Comparison of ENCODE assay signal across 1 cellular context in the genomic region with DNA sequence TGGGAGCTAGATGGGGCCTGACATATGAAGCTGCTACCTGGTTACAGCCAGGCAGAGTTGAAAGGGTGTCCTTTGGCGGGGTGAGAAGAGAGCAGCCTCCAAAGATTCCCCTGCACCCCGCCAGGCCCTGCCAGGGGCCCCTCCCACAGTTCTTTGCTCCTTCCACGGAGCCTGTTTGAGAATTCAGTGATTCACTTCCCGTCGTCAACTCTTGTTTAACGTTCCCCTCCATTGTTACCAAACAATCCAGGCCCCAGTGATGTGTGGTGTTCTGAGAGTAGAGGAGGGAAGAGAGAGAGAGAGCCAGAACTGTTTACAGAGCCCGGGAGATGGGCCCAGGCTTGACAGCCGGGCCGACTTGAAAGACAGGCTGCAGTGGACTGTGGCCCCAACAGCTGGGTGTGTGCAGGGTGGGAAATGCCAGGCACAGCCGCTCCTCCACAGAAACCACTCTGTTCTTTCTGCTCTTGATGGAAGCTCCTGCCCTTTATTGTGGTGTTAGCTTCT.
TF ChIP-seq lines count a peak whose summit lies in the region.

No MANE protein-coding gene starts in this region.

TF ChIP-seq in HepG2, 621 proteins besides CTCF, POLR2A, EP300 and RAD21 (continued from another document and continues in another):
- TF ChIP-seq, protein P1, sequence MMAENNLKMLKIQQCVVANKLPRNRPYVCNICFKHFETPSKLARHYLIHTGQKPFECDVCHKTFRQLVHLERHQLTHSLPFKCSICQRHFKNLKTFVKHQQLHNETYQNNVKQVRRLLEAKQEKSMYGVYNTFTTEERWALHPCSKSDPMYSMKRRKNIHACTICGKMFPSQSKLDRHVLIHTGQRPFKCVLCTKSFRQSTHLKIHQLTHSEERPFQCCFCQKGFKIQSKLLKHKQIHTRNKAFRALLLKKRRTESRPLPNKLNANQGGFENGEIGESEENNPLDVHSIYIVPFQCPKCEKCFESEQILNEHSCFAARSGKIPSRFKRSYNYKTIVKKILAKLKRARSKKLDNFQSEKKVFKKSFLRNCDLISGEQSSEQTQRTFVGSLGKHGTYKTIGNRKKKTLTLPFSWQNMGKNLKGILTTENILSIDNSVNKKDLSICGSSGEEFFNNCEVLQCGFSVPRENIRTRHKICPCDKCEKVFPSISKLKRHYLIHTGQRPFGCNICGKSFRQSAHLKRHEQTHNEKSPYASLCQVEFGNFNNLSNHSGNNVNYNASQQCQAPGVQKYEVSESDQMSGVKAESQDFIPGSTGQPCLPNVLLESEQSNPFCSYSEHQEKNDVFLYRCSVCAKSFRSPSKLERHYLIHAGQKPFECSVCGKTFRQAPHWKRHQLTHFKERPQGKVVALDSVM (CRISPR knock-in tag; IDR thresholded peaks at IDR 0.05) = no peak
- TF ChIP-seq ZKSCAN5 (CRISPR knock-in tag; IDR thresholded peaks at IDR 0.05) (peak; percentile 99), MAZ (IDR thresholded peaks at IDR 0.05; ENCODE audit: borderline replicate concordance, low read depth, low read length) (peak; percentile 44; the same call in 1 of the 2 replicates), MAZ (CRISPR knock-in tag; IDR thresholded peaks at IDR 0.05; ENCODE audit: low read depth) (0 out of 2 replicates have a peak, but pooled peaks have one; percentile 52), NR2F1 (CRISPR knock-in tag; IDR thresholded peaks at IDR 0.05) (no peak), ZNF562 (CRISPR knock-in tag; IDR thresholded peaks at IDR 0.05; ENCODE audit: borderline replicate concordance) (no peak), YEATS2 (CRISPR knock-in tag; IDR thresholded peaks at IDR 0.05; ENCODE audit: borderline replicate concordance) (peak; percentile 47; the same call in 1 of the 2 replicates), ZNF816 (CRISPR knock-in tag; IDR thresholded peaks at IDR 0.05; ENCODE audit: borderline replicate concordance) (peak; percentile 59; the same call in 1 of the 2 replicates), SUZ12 (IDR thresholded peaks at IDR 0.05; ENCODE audit: low read depth, low read length) (no peak), ELF3 (CRISPR knock-in tag; IDR thresholded peaks at IDR 0.05) (peak; percentile 69), ZBTB38 (CRISPR knock-in tag; IDR thresholded peaks at IDR 0.05) (peak; percentile 65; the same call in 1 of the 2 replicates), ZNF234 (CRISPR knock-in tag; conservative IDR thresholded peaks at IDR 0.05) (no peak), MTA1 (CRISPR knock-in tag; IDR thresholded peaks at IDR 0.05; ENCODE audit: borderline replicate concordance) (peak; percentile 84; the same call in 1 of the 2 replicates), KLF16 (CRISPR knock-in tag; IDR thresholded peaks at IDR 0.05) (peak in 1 of 2 experiments; percentile 61; a peak in 1 of 4 replicates), ZNF746 (CRISPR knock-in tag; IDR thresholded peaks at IDR 0.05) (peak; percentile 90), HMG20A (CRISPR knock-in tag; IDR thresholded peaks at IDR 0.05; ENCODE audit: borderline replicate concordance) (peak; percentile 90), ZSCAN20 (CRISPR knock-in tag; IDR thresholded peaks at IDR 0.05; ENCODE audit: borderline replicate concordance) (0 out of 2 replicates have a peak, but pooled peaks have one; percentile 50), YY1 (IDR thresholded peaks at IDR 0.05; ENCODE audit: insufficient read depth, insufficient replicate concordance, low read depth, low read length) (peak; percentile 54), MLLT10 (CRISPR knock-in tag; IDR thresholded peaks at IDR 0.05) (no peak), ZFP36L1 (CRISPR knock-in tag; IDR thresholded peaks at IDR 0.05) (0 out of 2 replicates have a peak, but pooled peaks have one; percentile 34), KLF6 (CRISPR knock-in tag; IDR thresholded peaks at IDR 0.05) (no peak), MIER2 (CRISPR knock-in tag; IDR thresholded peaks at IDR 0.05) (peak; percentile 33; the same call in 1 of the 2 replicates), PHF21A (CRISPR knock-in tag; IDR thresholded peaks at IDR 0.05) (peak; percentile 98), TP53 (CRISPR knock-in tag; conservative IDR thresholded peaks at IDR 0.05) (peak; percentile 47; the same call in 1 of the 2 replicates), ZNF260 (CRISPR knock-in tag; IDR thresholded peaks at IDR 0.05; ENCODE audit: borderline replicate concordance, low read depth) (no peak), SMAD9 (CRISPR knock-in tag; IDR thresholded peaks at IDR 0.05) (no peak), ZMYM4 (CRISPR knock-in tag; IDR thresholded peaks at IDR 0.05) (peak; percentile 65; the same call in 1 of the 2 replicates), MXI1 (IDR thresholded peaks at IDR 0.05; ENCODE audit: borderline replicate concordance, low read depth, low read length) (peak; percentile 59; the same call in 1 of the 3 replicates), ZNF431 (CRISPR knock-in tag; IDR thresholded peaks at IDR 0.05; ENCODE audit: borderline replicate concordance, low read depth) (peak; percentile 65; the same call in 1 of the 2 replicates), HOXA5 (CRISPR knock-in tag; IDR thresholded peaks at IDR 0.05) (0 out of 2 replicates have a peak, but pooled peaks have one; percentile 50), SMC3 (IDR thresholded peaks at IDR 0.05; ENCODE audit: low read length) (no peak), CENPX (CRISPR knock-in tag; IDR thresholded peaks at IDR 0.05) (no peak), ZNF564 (CRISPR knock-in tag; IDR thresholded peaks at IDR 0.05) (no peak), CREM (IDR thresholded peaks at IDR 0.05) (peak; percentile 89), CREM (CRISPR knock-in tag; IDR thresholded peaks at IDR 0.05) (no peak)
- TF ChIP-seq, protein P2, sequence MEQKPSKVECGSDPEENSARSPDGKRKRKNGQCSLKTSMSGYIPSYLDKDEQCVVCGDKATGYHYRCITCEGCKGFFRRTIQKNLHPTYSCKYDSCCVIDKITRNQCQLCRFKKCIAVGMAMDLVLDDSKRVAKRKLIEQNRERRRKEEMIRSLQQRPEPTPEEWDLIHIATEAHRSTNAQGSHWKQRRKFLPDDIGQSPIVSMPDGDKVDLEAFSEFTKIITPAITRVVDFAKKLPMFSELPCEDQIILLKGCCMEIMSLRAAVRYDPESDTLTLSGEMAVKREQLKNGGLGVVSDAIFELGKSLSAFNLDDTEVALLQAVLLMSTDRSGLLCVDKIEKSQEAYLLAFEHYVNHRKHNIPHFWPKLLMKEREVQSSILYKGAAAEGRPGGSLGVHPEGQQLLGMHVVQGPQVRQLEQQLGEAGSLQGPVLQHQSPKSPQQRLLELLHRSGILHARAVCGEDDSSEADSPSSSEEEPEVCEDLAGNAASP (CRISPR knock-in tag; IDR thresholded peaks at IDR 0.05; ENCODE audit: borderline replicate concordance) = peak; percentile 61; the same call in 1 of the 2 replicates
- TF ChIP-seq, protein P3, sequence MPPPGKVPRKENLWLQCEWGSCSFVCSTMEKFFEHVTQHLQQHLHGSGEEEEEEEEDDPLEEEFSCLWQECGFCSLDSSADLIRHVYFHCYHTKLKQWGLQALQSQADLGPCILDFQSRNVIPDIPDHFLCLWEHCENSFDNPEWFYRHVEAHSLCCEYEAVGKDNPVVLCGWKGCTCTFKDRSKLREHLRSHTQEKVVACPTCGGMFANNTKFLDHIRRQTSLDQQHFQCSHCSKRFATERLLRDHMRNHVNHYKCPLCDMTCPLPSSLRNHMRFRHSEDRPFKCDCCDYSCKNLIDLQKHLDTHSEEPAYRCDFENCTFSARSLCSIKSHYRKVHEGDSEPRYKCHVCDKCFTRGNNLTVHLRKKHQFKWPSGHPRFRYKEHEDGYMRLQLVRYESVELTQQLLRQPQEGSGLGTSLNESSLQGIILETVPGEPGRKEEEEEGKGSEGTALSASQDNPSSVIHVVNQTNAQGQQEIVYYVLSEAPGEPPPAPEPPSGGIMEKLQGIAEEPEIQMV (CRISPR knock-in tag; IDR thresholded peaks at IDR 0.05; ENCODE audit: low read depth) = no peak
- TF ChIP-seq, protein P4, sequence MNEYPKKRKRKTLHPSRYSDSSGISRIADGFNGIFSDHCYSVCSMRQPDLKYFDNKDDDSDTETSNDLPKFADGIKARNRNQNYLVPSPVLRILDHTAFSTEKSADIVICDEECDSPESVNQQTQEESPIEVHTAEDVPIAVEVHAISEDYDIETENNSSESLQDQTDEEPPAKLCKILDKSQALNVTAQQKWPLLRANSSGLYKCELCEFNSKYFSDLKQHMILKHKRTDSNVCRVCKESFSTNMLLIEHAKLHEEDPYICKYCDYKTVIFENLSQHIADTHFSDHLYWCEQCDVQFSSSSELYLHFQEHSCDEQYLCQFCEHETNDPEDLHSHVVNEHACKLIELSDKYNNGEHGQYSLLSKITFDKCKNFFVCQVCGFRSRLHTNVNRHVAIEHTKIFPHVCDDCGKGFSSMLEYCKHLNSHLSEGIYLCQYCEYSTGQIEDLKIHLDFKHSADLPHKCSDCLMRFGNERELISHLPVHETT (CRISPR knock-in tag; conservative IDR thresholded peaks at IDR 0.05) = no peak
- TF ChIP-seq, protein P5, sequence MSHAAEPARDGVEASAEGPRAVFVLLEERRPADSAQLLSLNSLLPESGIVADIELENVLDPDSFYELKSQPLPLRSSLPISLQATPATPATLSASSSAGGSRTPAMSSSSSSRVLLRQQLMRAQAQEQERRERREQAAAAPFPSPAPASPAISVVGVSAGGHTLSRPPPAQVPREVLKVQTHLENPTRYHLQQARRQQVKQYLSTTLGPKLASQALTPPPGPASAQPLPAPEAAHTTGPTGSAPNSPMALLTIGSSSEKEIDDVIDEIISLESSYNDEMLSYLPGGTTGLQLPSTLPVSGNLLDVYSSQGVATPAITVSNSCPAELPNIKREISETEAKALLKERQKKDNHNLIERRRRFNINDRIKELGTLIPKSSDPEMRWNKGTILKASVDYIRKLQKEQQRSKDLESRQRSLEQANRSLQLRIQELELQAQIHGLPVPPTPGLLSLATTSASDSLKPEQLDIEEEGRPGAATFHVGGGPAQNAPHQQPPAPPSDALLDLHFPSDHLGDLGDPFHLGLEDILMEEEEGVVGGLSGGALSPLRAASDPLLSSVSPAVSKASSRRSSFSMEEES (CRISPR knock-in tag; IDR thresholded peaks at IDR 0.05) = peak; percentile 46; the same call in 1 of the 2 replicates
- TF ChIP-seq, protein P6, sequence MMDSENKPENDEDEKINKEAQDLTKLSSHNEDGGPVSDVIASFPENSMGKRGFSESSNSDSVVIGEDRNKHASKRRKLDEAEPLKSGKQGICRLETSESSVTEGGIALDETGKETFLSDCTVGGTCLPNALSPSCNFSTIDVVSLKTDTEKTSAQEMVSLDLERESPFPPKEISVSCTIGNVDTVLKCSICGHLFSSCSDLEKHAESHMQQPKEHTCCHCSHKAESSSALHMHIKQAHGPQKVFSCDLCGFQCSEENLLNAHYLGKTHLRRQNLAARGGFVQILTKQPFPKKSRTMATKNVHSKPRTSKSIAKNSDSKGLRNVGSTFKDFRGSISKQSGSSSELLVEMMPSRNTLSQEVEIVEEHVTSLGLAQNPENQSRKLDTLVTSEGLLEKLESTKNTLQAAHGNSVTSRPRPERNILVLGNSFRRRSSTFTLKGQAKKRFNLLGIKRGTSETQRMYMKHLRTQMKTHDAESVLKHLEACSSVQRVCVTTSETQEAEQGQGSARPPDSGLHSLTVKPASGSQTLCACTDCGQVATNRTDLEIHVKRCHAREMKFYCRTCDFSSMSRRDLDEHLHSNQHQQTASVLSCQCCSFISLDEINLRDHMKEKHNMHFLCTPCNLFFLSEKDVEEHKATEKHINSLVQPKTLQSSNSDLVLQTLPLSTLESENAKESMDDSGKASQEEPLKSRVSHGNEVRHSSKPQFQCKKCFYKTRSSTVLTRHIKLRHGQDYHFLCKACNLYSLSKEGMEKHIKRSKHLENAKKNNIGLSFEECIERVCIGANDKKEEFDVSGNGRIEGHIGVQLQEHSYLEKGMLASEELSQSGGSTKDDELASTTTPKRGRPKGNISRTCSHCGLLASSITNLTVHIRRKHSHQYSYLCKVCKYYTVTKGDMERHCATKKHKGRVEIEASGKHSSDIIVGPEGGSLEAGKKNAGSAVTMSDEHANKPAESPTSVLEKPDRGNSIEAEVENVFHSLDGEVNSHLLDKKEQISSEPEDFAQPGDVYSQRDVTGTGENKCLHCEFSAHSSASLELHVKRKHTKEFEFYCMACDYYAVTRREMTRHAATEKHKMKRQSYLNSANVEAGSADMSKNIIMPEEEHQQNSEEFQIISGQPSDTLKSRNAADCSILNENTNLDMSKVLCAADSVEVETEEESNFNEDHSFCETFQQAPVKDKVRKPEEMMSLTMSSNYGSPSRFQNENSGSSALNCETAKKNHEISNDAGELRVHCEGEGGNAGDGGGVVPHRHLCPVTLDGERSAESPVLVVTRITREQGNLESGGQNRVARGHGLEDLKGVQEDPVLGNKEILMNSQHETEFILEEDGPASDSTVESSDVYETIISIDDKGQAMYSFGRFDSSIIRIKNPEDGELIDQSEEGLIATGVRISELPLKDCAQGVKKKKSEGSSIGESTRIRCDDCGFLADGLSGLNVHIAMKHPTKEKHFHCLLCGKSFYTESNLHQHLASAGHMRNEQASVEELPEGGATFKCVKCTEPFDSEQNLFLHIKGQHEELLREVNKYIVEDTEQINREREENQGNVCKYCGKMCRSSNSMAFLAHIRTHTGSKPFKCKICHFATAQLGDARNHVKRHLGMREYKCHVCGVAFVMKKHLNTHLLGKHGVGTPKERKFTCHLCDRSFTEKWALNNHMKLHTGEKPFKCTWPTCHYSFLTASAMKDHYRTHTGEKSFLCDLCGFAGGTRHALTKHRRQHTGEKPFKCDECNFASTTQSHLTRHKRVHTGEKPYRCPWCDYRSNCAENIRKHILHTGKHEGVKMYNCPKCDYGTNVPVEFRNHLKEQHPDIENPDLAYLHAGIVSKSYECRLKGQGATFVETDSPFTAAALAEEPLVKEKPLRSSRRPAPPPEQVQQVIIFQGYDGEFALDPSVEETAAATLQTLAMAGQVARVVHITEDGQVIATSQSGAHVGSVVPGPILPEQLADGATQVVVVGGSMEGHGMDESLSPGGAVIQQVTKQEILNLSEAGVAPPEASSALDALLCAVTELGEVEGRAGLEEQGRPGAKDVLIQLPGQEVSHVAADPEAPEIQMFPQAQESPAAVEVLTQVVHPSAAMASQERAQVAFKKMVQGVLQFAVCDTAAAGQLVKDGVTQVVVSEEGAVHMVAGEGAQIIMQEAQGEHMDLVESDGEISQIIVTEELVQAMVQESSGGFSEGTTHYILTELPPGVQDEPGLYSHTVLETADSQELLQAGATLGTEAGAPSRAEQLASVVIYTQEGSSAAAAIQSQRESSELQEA (CRISPR knock-in tag; IDR thresholded peaks at IDR 0.05; ENCODE audit: not compliant biosample characterization) = no peak
- TF ChIP-seq, protein P7, sequence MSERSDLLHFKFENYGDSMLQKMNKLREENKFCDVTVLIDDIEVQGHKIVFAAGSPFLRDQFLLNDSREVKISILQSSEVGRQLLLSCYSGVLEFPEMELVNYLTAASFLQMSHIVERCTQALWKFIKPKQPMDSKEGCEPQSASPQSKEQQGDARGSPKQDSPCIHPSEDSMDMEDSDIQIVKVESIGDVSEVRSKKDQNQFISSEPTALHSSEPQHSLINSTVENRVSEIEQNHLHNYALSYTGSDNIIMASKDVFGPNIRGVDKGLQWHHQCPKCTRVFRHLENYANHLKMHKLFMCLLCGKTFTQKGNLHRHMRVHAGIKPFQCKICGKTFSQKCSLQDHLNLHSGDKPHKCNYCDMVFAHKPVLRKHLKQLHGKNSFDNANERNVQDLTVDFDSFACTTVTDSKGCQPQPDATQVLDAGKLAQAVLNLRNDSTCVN (CRISPR knock-in tag; IDR thresholded peaks at IDR 0.05; ENCODE audit: borderline replicate concordance) = peak; percentile 66; the same call in 1 of the 2 replicates
- TF ChIP-seq, protein P8, sequence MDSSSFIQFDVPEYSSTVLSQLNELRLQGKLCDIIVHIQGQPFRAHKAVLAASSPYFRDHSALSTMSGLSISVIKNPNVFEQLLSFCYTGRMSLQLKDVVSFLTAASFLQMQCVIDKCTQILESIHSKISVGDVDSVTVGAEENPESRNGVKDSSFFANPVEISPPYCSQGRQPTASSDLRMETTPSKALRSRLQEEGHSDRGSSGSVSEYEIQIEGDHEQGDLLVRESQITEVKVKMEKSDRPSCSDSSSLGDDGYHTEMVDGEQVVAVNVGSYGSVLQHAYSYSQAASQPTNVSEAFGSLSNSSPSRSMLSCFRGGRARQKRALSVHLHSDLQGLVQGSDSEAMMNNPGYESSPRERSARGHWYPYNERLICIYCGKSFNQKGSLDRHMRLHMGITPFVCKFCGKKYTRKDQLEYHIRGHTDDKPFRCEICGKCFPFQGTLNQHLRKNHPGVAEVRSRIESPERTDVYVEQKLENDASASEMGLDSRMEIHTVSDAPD (CRISPR knock-in tag; IDR thresholded peaks at IDR 0.05) = peak; percentile 82
